ENCODE assay signal across 8 cellular contexts in genomic region chr2:181228661-181229060, GRCh38.
"Had no signal": no experiment of that assay in that cellular context is flagged by ENCODE, and none has a peak within 500 bp of the region (broad histone marks: within the 10 kb centered on the region; RNA-seq: fewer than 3 reads in every experiment).

No MANE protein-coding gene starts in this region.

- ATAC-seq: GM23338, HepG2, K562 had no signal

- H3K9me3 Mint-ChIP-seq: GM23338, H9, HFFc6 had no signal

- H3K27ac Mint-ChIP-seq: GM23338, H9, HFFc6 had no signal

- DNase-seq: H9, HCEC 1CT, HFFc6, IMR-90, KG1 had no signal
